In the genomic region with DNA sequence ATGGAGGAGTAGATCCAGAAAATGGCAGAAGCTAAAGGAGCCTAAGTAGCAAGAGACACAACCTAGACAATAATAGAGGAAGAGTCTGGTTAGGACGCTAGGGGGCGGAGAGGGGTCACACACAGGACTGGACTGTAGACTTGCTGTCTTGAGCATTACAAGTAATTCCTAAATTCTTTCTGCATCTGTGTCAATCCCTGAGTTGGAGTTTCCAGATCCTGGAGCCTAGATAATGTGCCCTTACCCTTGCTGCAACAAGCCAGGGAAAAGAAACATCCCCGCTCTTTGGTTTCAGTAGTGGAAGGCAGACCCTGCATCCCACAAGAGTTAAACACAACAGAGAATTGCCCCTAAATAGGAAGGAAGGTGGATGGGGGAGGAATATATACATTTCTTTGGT, we compare ENCODE assay signal across 8 cellular contexts.
A peak's percentile ranks its signal among the peaks of the same experiment; 100 is the strongest.
DNase-seq lines count a peak whose midpoint lies in the region; ATAC-seq, FAIRE-seq and TF ChIP-seq lines count a peak whose summit lies in the region.

No MANE protein-coding gene starts in this region.

- TF ChIP-seq CTCF in neutrophil (IDR thresholded peaks at IDR 0.05): peak; percentile 33

- no peak for FAIRE-seq in urothelium cell line (lab: Jason Lieb, UNC)

- ATAC-seq in GM21529 (IDR thresholded peaks at IDR 0.05; ENCODE audit: unreplicated experiment): peak; percentile 100

- H3K36me3 ChIP-seq in neutrophil: no peaks in the 10 kb centered on the region

- peak; percentile 71 for DNase-seq in ELF-1 (ENCODE audit: low read depth, low spot score)
- peak; percentile 39 for DNase-seq in HS-27A (ENCODE audit: low read depth)
- DNase-seq in NCI-H82 (lab: John Stamatoyannopoulos, UW): peak; percentile 83
- peak; percentile 26 for DNase-seq in activated CD8-positive, alpha-beta memory T cell treated with anti-CD3 and anti-CD28 coated beads, Interleukin-2, amount 50 U/mL, for 4 hours
- peak; percentile 56 for DNase-seq in fibroblast of the conjunctiva (ENCODE audit: low read depth)
- DNase-seq in urothelium cell line (ENCODE audit: low spot score): peak; percentile 70

- H3K4me1 ChIP-seq in neutrophil (ENCODE audit: control insufficient read depth in 1 of 2, insufficient read depth in 1 of 2, low read depth in 1 of 2, low read length in 1 of 2): no peaks in the 10 kb centered on the region

- H3K9me3 ChIP-seq in neutrophil: no peaks in the 10 kb centered on the region

- H3K4me3 ChIP-seq in neutrophil (ENCODE audit: low read depth in 1 of 2, low read length in 1 of 2): no peak overlapping the region

- no peak overlapping the region for H3K27ac ChIP-seq in neutrophil

- H3K27me3 ChIP-seq in neutrophil: no peaks in the 10 kb centered on the region

Comparison
In these comparisons a context has a peak if more than half of its experiments do, and no peak if none do; other contexts are left out.
1. DNase-seq: peak in every context shown above with its lines; median percentile 83 in NCI-H82; 71 in ELF-1; 70 in urothelium cell line; 56 in fibroblast of the conjunctiva; 39 in HS-27A; 26 in activated CD8-positive, alpha-beta memory T cell treated with anti-CD3 and anti-CD28 coated beads, Interleukin-2, amount 50 U/mL, for 4 hours.